In genomic region chr13:113729329-113730019, GRCh38 we compare ENCODE assay signal across 14 cellular contexts. TPM values are rescaled to one million over a fixed set of nuclear protein-coding genes. Genes with fewer than 3 reads are reported as not detected.
DNase-seq lines count a peak whose midpoint lies in the region; ATAC-seq and TF ChIP-seq lines count a peak whose summit lies in the region.
"Had no signal": no experiment of that assay in that cellular context is flagged by ENCODE, and none has a peak within 500 bp of the region (broad histone marks: within the 10 kb centered on the region; RNA-seq: fewer than 3 reads in every experiment).

No MANE protein-coding gene starts in this region.

- CTCF ChIA-PET in WTC11 (lab: Charles Lee) = interaction anchor here (0.6 to 1.6 kb wide), 3 partner anchors 13 to 175 kb away, joined by 3 to 8 read pairs (median 3); no protein-coding TSS in a partner anchor

- H3K27me3 Mint-ChIP-seq in WTC11 (ENCODE audit: low read depth) (peaks cover 24% of the 10 kb centered on the region), type B pancreatic cell (peaks cover 4% of the 10 kb centered on the region)

- peak; percentile 18 for DNase-seq in NCI-H748 (lab: John Stamatoyannopoulos, UW; ENCODE audit: unreplicated experiment)
- DNase-seq in NCI-H748 treated with DMSO at 0.1 percent for 48 hours (lab: John Stamatoyannopoulos, UW) = no peak
- DNase-seq in WTC11 (ENCODE audit: low spot score) = no peak
- peak in 2 of 3 donors; percentile 41 to 71 for DNase-seq in right cardiac atrium
- no peak for DNase-seq in type B pancreatic cell (ENCODE audit: extremely low spot score, unreplicated experiment)
- DNase-seq in C1 segment of cervical spinal cord (lab: John Stamatoyannopoulos, UW) = no peak
- no peak for DNase-seq in NOMO-1 treated with dmso at 0.1 percent for 144 hours (lab: John Stamatoyannopoulos, UW; ENCODE audit: unreplicated experiment)
- no peak for DNase-seq in omental fat pad (ENCODE audit: low spot score)
- DNase-seq: activated CD4-positive, alpha-beta T cell treated with anti-CD3 and anti-CD28 coated beads, Interleukin-2, amount 50 U/mL, for 4 hours; activated T-cell treated with anti-CD3 and anti-CD28 coated beads, Interleukin-2, amount 50 U/mL, for 48 hours; amniotic stem cell; GOT3; stimulated activated CD4-positive, alpha-beta T cell treated with anti-CD3 and anti-CD28 coated beads, Interleukin-15, amount 100 ng/mL, for 24 hours had no signal

- H3K4me1 ChIP-seq in right cardiac atrium (ENCODE audit: control insufficient read depth, insufficient read depth, low read length) = no peaks in the 10 kb centered on the region
- H3K4me1 ChIP-seq: parathyroid adenoma had no signal

- POLR2A ChIA-PET in WTC11 (lab: Charles Lee) = no interaction called here

- ATAC-seq in WTC11 (no peak), right cardiac atrium (peak; percentile 36 to 43), omental fat pad (ENCODE audit: low FRiP score) (no peak)

- H3K36me3 Mint-ChIP-seq in WTC11 (peaks cover 2% of the 10 kb centered on the region; the same call in 1 of the 2 replicates), type B pancreatic cell (no peaks in the 10 kb centered on the region)

- no peak overlapping the region for H3K27ac ChIP-seq in right cardiac atrium (ENCODE audit: low read length)
- H3K27ac ChIP-seq: parathyroid adenoma had no signal

- H3K9me3 Mint-ChIP-seq in WTC11 (peaks cover 11% of the 10 kb centered on the region), type B pancreatic cell (no peaks in the 10 kb centered on the region)

- no peaks in the 10 kb centered on the region; the same call in 1 of the 2 replicates for H3K4me1 Mint-ChIP-seq in WTC11
- H3K4me1 Mint-ChIP-seq in type B pancreatic cell (ENCODE audit: unreplicated experiment) = no peaks in the 10 kb centered on the region

- H3K27ac Mint-ChIP-seq in WTC11 = no peak overlapping the region
- peak overlapping the region; percentile 70 for H3K27ac Mint-ChIP-seq in type B pancreatic cell

- no peak overlapping the region for H3K4me3 ChIP-seq in right cardiac atrium (ENCODE audit: low read length)

- intact Hi-C loops in right cardiac atrium (cut with DNase I) = no loop called here

- whole genome bisulfite sequencing in right cardiac atrium = 58% methylated on average over 27 of the region's 27 CpGs

- peak overlapping the region; percentile 31 for H3K4me3 Mint-ChIP-seq in WTC11
- H3K4me3 Mint-ChIP-seq in type B pancreatic cell = no peak overlapping the region

- TF ChIP-seq CTCF in WTC11 (IDR thresholded peaks at IDR 0.05) (no peak), type B pancreatic cell (conservative IDR thresholded peaks at IDR 0.05) (no peak), omental fat pad (IDR thresholded peaks at IDR 0.05) (no peak)

- H3K9me3 ChIP-seq in right cardiac atrium (ENCODE audit: control insufficient read depth, low read length) = no peaks in the 10 kb centered on the region

- H3K27me3 ChIP-seq in right cardiac atrium (ENCODE audit: control insufficient read depth, insufficient read depth) = no peaks in the 10 kb centered on the region

TF ChIP-seq in WTC11, 78 proteins besides CTCF, POLR2A, EP300 and RAD21 (continues in another document):
- TF ChIP-seq PRRX2 (CRISPR knock-in tag; IDR thresholded peaks at IDR 0.05) = no peak
- no peak for TF ChIP-seq ZSCAN18 (CRISPR knock-in tag; IDR thresholded peaks at IDR 0.05)
- TF ChIP-seq SP1 (CRISPR knock-in tag; conservative IDR thresholded peaks at IDR 0.05) = no peak
- no peak for TF ChIP-seq E2F5 (CRISPR knock-in tag; IDR thresholded peaks at IDR 0.05)
- no peak for TF ChIP-seq GRHL2 (CRISPR knock-in tag; IDR thresholded peaks at IDR 0.05; ENCODE audit: insufficient replicate concordance, severe bottlenecking)
- no peak for TF ChIP-seq IRF1 (CRISPR knock-in tag; IDR thresholded peaks at IDR 0.05)
- no peak for TF ChIP-seq NR2C2 (CRISPR knock-in tag; IDR thresholded peaks at IDR 0.05)
- no peak for TF ChIP-seq ESRRA (CRISPR knock-in tag; IDR thresholded peaks at IDR 0.05; ENCODE audit: borderline replicate concordance)
- TF ChIP-seq ATF1 (CRISPR knock-in tag; IDR thresholded peaks at IDR 0.05) = no peak
- no peak for TF ChIP-seq ZBTB43 (CRISPR knock-in tag; IDR thresholded peaks at IDR 0.05)
- no peak for TF ChIP-seq FOXK1 (CRISPR knock-in tag; IDR thresholded peaks at IDR 0.05)
- no peak for TF ChIP-seq FOXP4 (CRISPR knock-in tag; IDR thresholded peaks at IDR 0.05)
- no peak for TF ChIP-seq TCF7 (CRISPR knock-in tag; IDR thresholded peaks at IDR 0.05; ENCODE audit: low read depth)
- no peak for TF ChIP-seq SOX15 (CRISPR knock-in tag; IDR thresholded peaks at IDR 0.05)
- TF ChIP-seq FOXP1 (CRISPR knock-in tag; IDR thresholded peaks at IDR 0.05; ENCODE audit: borderline replicate concordance) = no peak
- no peak for TF ChIP-seq TP53 (CRISPR knock-in tag; IDR thresholded peaks at IDR 0.05)

RNA-seq across cellular contexts. Expression of gene TMEM255B, which starts 29.6 kb away (rescaled TPM):
- total RNA-seq in WTC11 (2021) = 4.7 to 5.9 TPM (median 4.8 TPM) in 3 replicates
- 1 to 10 TPM; 6.2 to 9.9 (median 8.8) TPM for total RNA-seq in right cardiac atrium
- 7.8 TPM for polyA plus RNA-seq in right cardiac atrium
- 0.92 and 1.9 TPM in 2 replicates for total RNA-seq in type B pancreatic cell (ENCODE audit: low replicate concordance)
- 10 to 100 TPM in 2 of 4 donors, 1 to 10 TPM in 2; 2.7 to 19.1 (median 11.7) TPM for total RNA-seq in omental fat pad

Comparison
In these comparisons a context has a peak if more than half of its experiments do, and no peak if none do; other contexts are left out.
1. DNase-seq: peak in NCI-H748 (single experiment) and right cardiac atrium (2 of 3); none in NCI-H748 treated with DMSO at 0.1 percent for 48 hours (single experiment), WTC11 (single experiment), type B pancreatic cell (single experiment), C1 segment of cervical spinal cord (0 of 14), NOMO-1 treated with dmso at 0.1 percent for 144 hours (single experiment) and omental fat pad (single experiment).
2. ATAC-seq: peak in right cardiac atrium (2 of 2); none in WTC11 (single experiment) and omental fat pad (single experiment).